9 cellular contexts compared by ENCODE assay signal in genomic region chr1:89996415-89997110, GRCh38. TPM values are rescaled to one million over a fixed set of nuclear protein-coding genes. Genes with fewer than 3 reads are reported as not detected.
DNase-seq lines count a peak whose midpoint lies in the region; ATAC-seq, FAIRE-seq and TF ChIP-seq lines count a peak whose summit lies in the region.
"Had no signal": no experiment of that assay in that cellular context is flagged by ENCODE, and none has a peak within 500 bp of the region (broad histone marks: within the 10 kb centered on the region; RNA-seq: fewer than 3 reads in every experiment).

No MANE protein-coding gene starts in this region.

- H3K4me1 Mint-ChIP-seq in T-helper 17 cell, result peaks cover 33% of the 10 kb centered on the region

- peak overlapping the region in 1 of 4 donors; percentile 97 for H3K27ac ChIP-seq in gastroesophageal sphincter

- H3K4me1 ChIP-seq in gastroesophageal sphincter (peaks cover 0 to 43% (median 0%) of the 10 kb centered on the region in 3 donors), skeletal muscle satellite cell (ENCODE audit: control insufficient read depth, insufficient read depth, low read length) (peaks cover 29% of the 10 kb centered on the region)

- H3K4me2 ChIP-seq in skeletal muscle satellite cell (ENCODE audit: low read length), result peak overlapping the region; percentile 83

- H3K4me3 ChIP-seq in gastroesophageal sphincter, result peak overlapping the region; percentile 49 to 71
- H3K4me3 ChIP-seq in skeletal muscle satellite cell (ENCODE audit: low read length), result peak overlapping the region; percentile 97

- H3K27me3 Mint-ChIP-seq in T-helper 17 cell, result peaks cover 6% of the 10 kb centered on the region

- H3K27me3 ChIP-seq in gastroesophageal sphincter (no peaks in the 10 kb centered on the region), skeletal muscle satellite cell (ENCODE audit: control insufficient read depth, insufficient read depth, low read length) (peaks cover 4% of the 10 kb centered on the region)

- no peak for DNase-seq in GM19239 (ENCODE audit: insufficient read length, low spot score)
- DNase-seq in T-helper 17 cell, result no peak
- no peak for DNase-seq in Kasumi-1 (lab: John Stamatoyannopoulos, UW)
- DNase-seq in NCI-H2081 treated with DMSO at 0.1 percent for 48 hours (lab: John Stamatoyannopoulos, UW), result no peak
- no peak for DNase-seq in epidermal melanocyte (ENCODE audit: insufficient read length, low spot score)

- peak overlapping the region; percentile 97 for H3K4me3 Mint-ChIP-seq in T-helper 17 cell

- no peak for TF ChIP-seq POLR2A in gastroesophageal sphincter (IDR thresholded peaks at IDR 0.05)

- 49 to 53% methylated on average over 4 to 9 of the region's 9 CpGs for WGBS in gastroesophageal sphincter (ENCODE audit: low coverage in 1 of 2), 2 donors

- no peak for TF ChIP-seq CTCF in gastroesophageal sphincter (IDR thresholded peaks at IDR 0.05)

- H3K9ac ChIP-seq in skeletal muscle satellite cell (ENCODE audit: low read depth, low read length), result peak overlapping the region; percentile 100

- H3K36me3 ChIP-seq in gastroesophageal sphincter, result no peaks in the 10 kb centered on the region
- peaks cover 4% of the 10 kb centered on the region for H3K36me3 ChIP-seq in skeletal muscle satellite cell (ENCODE audit: insufficient read depth, low read length)

- TF ChIP-seq EP300 in gastroesophageal sphincter (IDR thresholded peaks at IDR 0.05), result no peak

- H3K36me3 Mint-ChIP-seq in T-helper 17 cell (ENCODE audit: low read depth), result peaks cover 4% of the 10 kb centered on the region

- H3K27ac Mint-ChIP-seq in T-helper 17 cell, result peak overlapping the region; percentile 96

- peak; percentile 4 for FAIRE-seq in GM19239 (lab: Jason Lieb, UNC)
- FAIRE-seq: urothelium cell line had no signal

- ATAC-seq in T-helper 17 cell (no peak), gastroesophageal sphincter (no peak), GM19351 (IDR thresholded peaks at IDR 0.05; ENCODE audit: unreplicated experiment) (no peak)

- no peaks in the 10 kb centered on the region for H3K9me3 ChIP-seq in T-helper 17 cell (ENCODE audit: control insufficient read depth, low read length, poor library complexity, severe bottlenecking)
- H3K9me3 ChIP-seq in gastroesophageal sphincter, result no peaks in the 10 kb centered on the region
- no peaks in the 10 kb centered on the region for H3K9me3 ChIP-seq in skeletal muscle satellite cell (replicated peaks; ENCODE audit: low read length)

RNA-seq across cellular contexts. Expression of gene ZNF326, which starts 1.7 kb away (rescaled TPM):
- total RNA-seq in T-helper 17 cell, result 10 to 100 TPM; 35.5 to 46.2 TPM
- 10 to 100 TPM in 2 of 4 donors, 1 to 10 TPM in 2; 8.2 to 22.7 (median 14.1) TPM for total RNA-seq in gastroesophageal sphincter
- total RNA-seq in skeletal muscle satellite cell (2012; rRNA removed), result 5.7 and 7.6 TPM in 2 replicates
